In the genomic region with DNA sequence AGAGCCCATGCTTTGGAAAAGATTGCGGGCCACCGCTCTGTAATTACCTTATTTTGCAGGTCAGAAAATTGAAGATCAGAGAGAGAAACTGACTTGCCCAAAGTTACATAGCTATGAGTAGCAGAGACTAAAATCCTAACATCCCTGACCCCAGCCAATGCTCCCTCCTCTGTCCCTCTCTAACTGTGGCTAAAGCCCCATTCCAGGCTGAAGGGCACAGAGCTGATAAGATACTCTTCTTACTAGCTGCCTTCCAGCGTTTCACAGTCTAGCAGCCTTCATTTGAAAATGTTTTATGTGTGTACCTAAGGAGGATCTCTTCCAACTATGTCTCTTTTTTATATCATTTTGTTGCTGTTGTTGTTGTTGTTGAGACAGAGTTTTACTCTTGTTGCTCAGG, we compare ENCODE assay signal across 26 cellular contexts.
A peak's percentile ranks its signal among the peaks of the same experiment; 100 is the strongest.
DNase-seq lines count a peak whose midpoint lies in the region; ATAC-seq, FAIRE-seq and TF ChIP-seq lines count a peak whose summit lies in the region.
"Had no signal": no experiment of that assay in that cellular context is flagged by ENCODE, and none has a peak within 500 bp of the region (broad histone marks: within the 10 kb centered on the region; RNA-seq: fewer than 3 reads in every experiment).

No MANE protein-coding gene starts in this region.

- H3K4me3 ChIP-seq in heart left ventricle (no peak overlapping the region), right atrium auricular region (no peak overlapping the region), H1 (ENCODE audit: extremely low read depth in 1 of 4, insufficient read depth in 2 of 4, low read depth in 3 of 4, low read length in 4 of 4) (no peak overlapping the region), trophoblast cell (ENCODE audit: low read depth, low read length) (no peak overlapping the region)
- H3K4me3 ChIP-seq: A549; BLaER1 treated with 17β-estradiol and CSF1 and Interleukin-3, amounts not matched to agents 10 nM and 100 nM; GM12878 had no signal

- no peak overlapping the region for H3K56ac ChIP-seq in H1 (replicated peaks; ENCODE audit: insufficient read length, low read depth, low read length)

- no peak for FAIRE-seq in H1 (lab: Jason Lieb, UNC)
- FAIRE-seq: A549, GM12878, GM12892, GM19239 had no signal

- no peak for TF ChIP-seq CTCF in heart left ventricle (IDR thresholded peaks at IDR 0.05)
- no peak for TF ChIP-seq CTCF in right atrium auricular region (IDR thresholded peaks at IDR 0.05)
- TF ChIP-seq CTCF in H1 (IDR thresholded peaks at IDR 0.05; ENCODE audit: control extremely low read depth in 1 of 3, insufficient read depth in 1 of 3, low read depth in 1 of 3, low read length in 3 of 3), result no peak

- no peaks in the 10 kb centered on the region for H3K23me2 ChIP-seq in H1 (ENCODE audit: low read depth, low read length)

- no peak overlapping the region for H2BK120ac ChIP-seq in H1 (replicated peaks; ENCODE audit: low read depth, low read length)
- no peak overlapping the region for H2BK120ac ChIP-seq in trophoblast cell (ENCODE audit: insufficient read depth, low read length, poor library complexity)

- H2BK5ac ChIP-seq in H1 (ENCODE audit: low read depth, low read length) (no peak overlapping the region), trophoblast cell (ENCODE audit: low read depth, low read length, poor library complexity) (no peak overlapping the region)

- no peak overlapping the region for H2BK12ac ChIP-seq in H1 (ENCODE audit: low read depth, low read length)
- H2BK12ac ChIP-seq in trophoblast cell (ENCODE audit: low read length), result no peak overlapping the region

- H3K9me3 ChIP-seq in heart left ventricle (no peaks in the 10 kb centered on the region), right atrium auricular region (no peaks in the 10 kb centered on the region), H1 (ENCODE audit: insufficient read depth in 2 of 2, low read depth in 1 of 2, low read length in 1 of 2) (no peaks in the 10 kb centered on the region), trophoblast cell (ENCODE audit: insufficient read depth, low read depth, low read length) (peaks cover 2% of the 10 kb centered on the region)
- H3K9me3 ChIP-seq: A549; BLaER1 treated with 17β-estradiol and CSF1 and Interleukin-3, amounts not matched to agents 10 nM and 100 nM had no signal

- no peak overlapping the region for H3K9ac ChIP-seq in H1 (replicated peaks in 1 of 4; ENCODE audit: extremely low read depth in 1 of 4, low read depth in 3 of 4, low read length in 3 of 4)
- H3K9ac ChIP-seq in trophoblast cell (ENCODE audit: low read length), result no peak overlapping the region
- H3K9ac ChIP-seq: BLaER1 treated with 17β-estradiol and CSF1 and Interleukin-3, amounts not matched to agents 10 nM and 100 nM had no signal

- H3K4me2 ChIP-seq in H1 (ENCODE audit: insufficient read depth in 1 of 2, low read depth in 2 of 2, low read length in 2 of 2) (no peak overlapping the region), trophoblast cell (ENCODE audit: low read length) (no peak overlapping the region)
- H3K4me2 ChIP-seq: A549; BLaER1 treated with 17β-estradiol and CSF1 and Interleukin-3, amounts not matched to agents 10 nM and 100 nM had no signal

- CTCF ChIA-PET in H1 (lab: Charles Lee; ENCODE audit: partially characterized antibody), result no interaction called here

- H3K18ac ChIP-seq in H1 (ENCODE audit: extremely low read depth, low read length), result no peak overlapping the region
- no peak overlapping the region for H3K18ac ChIP-seq in trophoblast cell (ENCODE audit: low read length)

- H3K4me1 ChIP-seq in heart left ventricle, result no peaks in the 10 kb centered on the region
- no peaks in the 10 kb centered on the region for H3K4me1 ChIP-seq in right atrium auricular region
- no peaks in the 10 kb centered on the region for H3K4me1 ChIP-seq in H1 (replicated peaks in 1 of 4; ENCODE audit: control insufficient read depth in 3 of 4, insufficient read depth in 4 of 4, low read length in 3 of 4)
- peaks cover 0 to 2% of the 10 kb centered on the region in 2 experiments for H3K4me1 ChIP-seq in trophoblast cell (ENCODE audit: control insufficient read depth in 1 of 2, insufficient read depth in 2 of 2, low read length in 2 of 2)
- H3K4me1 ChIP-seq: A549; BLaER1 treated with 17β-estradiol and CSF1 and Interleukin-3, amounts not matched to agents 10 nM and 100 nM had no signal

- intact Hi-C loops in Right ventricle myocardium inferior (cut with DNase I) (no loop called here), left cardiac atrium (cut with DNase I) (no loop called here), heart left ventricle (cut with DNase I) (no loop called here)

- no peak overlapping the region for H2BK15ac ChIP-seq in H1 (ENCODE audit: low read length)

- H3K79me1 ChIP-seq in H1 (ENCODE audit: low read depth, low read length), result no peaks in the 10 kb centered on the region
- H3K79me1 ChIP-seq in trophoblast cell (ENCODE audit: low read length), result no peaks in the 10 kb centered on the region

- H4K91ac ChIP-seq in H1 (replicated peaks; ENCODE audit: insufficient read length, low read length) (no peak overlapping the region), trophoblast cell (ENCODE audit: low read depth, low read length) (no peak overlapping the region)

- POLR2A ChIA-PET in H1 (lab: Charles Lee; ENCODE audit: partially characterized antibody), result no interaction called here

- H3K36me3 ChIP-seq in heart left ventricle (no peaks in the 10 kb centered on the region), right atrium auricular region (no peaks in the 10 kb centered on the region), H1 (ENCODE audit: control insufficient read depth in 2 of 4, insufficient read depth in 4 of 4, low read length in 3 of 4) (no peaks in the 10 kb centered on the region), trophoblast cell (ENCODE audit: control insufficient read depth in 1 of 2, insufficient read depth in 2 of 2, low read length in 2 of 2) (no peaks in the 10 kb centered on the region)
- H3K36me3 ChIP-seq: BLaER1 treated with 17β-estradiol and CSF1 and Interleukin-3, amounts not matched to agents 10 nM and 100 nM had no signal

- no peaks in the 10 kb centered on the region for H4K20me1 ChIP-seq in H1 (replicated peaks in 1 of 2; ENCODE audit: control insufficient read depth in 1 of 2, insufficient read depth in 2 of 2, low read length in 2 of 2)
- H4K20me1 ChIP-seq: BLaER1 treated with 17β-estradiol and CSF1 and Interleukin-3, amounts not matched to agents 10 nM and 100 nM had no signal

- TF ChIP-seq RAD21 in H1 (IDR thresholded peaks at IDR 0.05 in 1 of 2, conservative IDR thresholded peaks at IDR 0.05 in 1 of 2; ENCODE audit: low read depth in 2 of 2, low read length in 2 of 2), result no peak

- H3K27me3 ChIP-seq in heart left ventricle (no peaks in the 10 kb centered on the region), right atrium auricular region (no peaks in the 10 kb centered on the region), H1 (replicated peaks in 1 of 4; ENCODE audit: control insufficient read depth in 3 of 4, extremely low read depth in 1 of 4, insufficient read depth in 3 of 4, low read length in 3 of 4) (no peaks in the 10 kb centered on the region), trophoblast cell (ENCODE audit: insufficient read depth, low read length) (no peaks in the 10 kb centered on the region)
- H3K27me3 ChIP-seq: BLaER1 treated with 17β-estradiol and CSF1 and Interleukin-3, amounts not matched to agents 10 nM and 100 nM had no signal

- DNase-seq in Right ventricle myocardium inferior (ENCODE audit: missing footprints) (no peak), left cardiac atrium (no peak), heart left ventricle (no peak), right atrium auricular region (ENCODE audit: low spot score) (no peak), H1 (ENCODE audit: low read depth in 1 of 2, low spot score in 2 of 2) (no peak), trophoblast cell (peak; percentile 9 to 30)
- DNase-seq: AML-193; CD4-positive, alpha-beta memory T cell; CD4-positive, CD25-positive, alpha-beta regulatory T cell; CD8-positive, alpha-beta memory T cell; COR-L47; DMS 273 treated with DMSO at 0.1 percent for 48 hours; DMS153; DMS53; DMS79; DND-41; EL; GDM1 had no signal

- no peak for TF ChIP-seq POLR2A in heart left ventricle (IDR thresholded peaks at IDR 0.05)
- TF ChIP-seq POLR2A in H1 (IDR thresholded peaks at IDR 0.05; ENCODE audit: control extremely low read depth in 1 of 2, low read depth in 2 of 2, low read length in 2 of 2), result no peak
- no peak for TF ChIP-seq POLR2A in GM18505 (IDR thresholded peaks at IDR 0.05; ENCODE audit: borderline replicate concordance, extremely low read depth, insufficient read depth, insufficient read length)

- no peak overlapping the region for H4K5ac ChIP-seq in H1 (ENCODE audit: insufficient read length, low read depth, low read length)

- H2AK5ac ChIP-seq in H1 (ENCODE audit: low read depth, low read length), result no peak overlapping the region
- no peak overlapping the region for H2AK5ac ChIP-seq in trophoblast cell (ENCODE audit: low read length)

- no peak overlapping the region for H3K27ac ChIP-seq in heart left ventricle
- no peak overlapping the region for H3K27ac ChIP-seq in right atrium auricular region
- H3K27ac ChIP-seq in H1 (ENCODE audit: low read depth, low read length), result no peak overlapping the region
- no peak overlapping the region for H3K27ac ChIP-seq in trophoblast cell (ENCODE audit: low read depth, low read length)
- H3K27ac ChIP-seq: 22Rv1; A549; BLaER1 treated with 17β-estradiol and CSF1 and Interleukin-3, amounts not matched to agents 10 nM and 100 nM; C4-2B had no signal

- TF ChIP-seq EP300 in H1 (IDR thresholded peaks at IDR 0.05; ENCODE audit: borderline replicate concordance in 1 of 2, low read depth in 2 of 2, low read length in 2 of 2), result no peak

- H4K8ac ChIP-seq in H1 (ENCODE audit: extremely low read depth, insufficient read depth, low read length) (no peak overlapping the region), trophoblast cell (ENCODE audit: low read depth, low read length) (no peak overlapping the region)

- no peaks in the 10 kb centered on the region for H3K79me2 ChIP-seq in H1 (ENCODE audit: control insufficient read depth in 1 of 2, insufficient read depth in 2 of 2, low read length in 2 of 2)
- H3K79me2 ChIP-seq in trophoblast cell (ENCODE audit: control insufficient read depth, insufficient read depth, low read length, poor library complexity), result no peaks in the 10 kb centered on the region

- H3K23ac ChIP-seq in H1 (ENCODE audit: insufficient read length) (no peak overlapping the region), trophoblast cell (ENCODE audit: low read length) (no peak overlapping the region)

- H4K12ac ChIP-seq in trophoblast cell (ENCODE audit: low read depth, low read length), result no peak overlapping the region

- H3K4ac ChIP-seq in H1 (replicated peaks; ENCODE audit: insufficient read length, low read depth, low read length), result no peak overlapping the region
- no peak overlapping the region for H3K4ac ChIP-seq in trophoblast cell (ENCODE audit: low read depth, low read length)

- H2AFZ ChIP-seq in H1 (ENCODE audit: low read length) (peak overlapping the region; percentile 44; the same call in 1 of the 2 replicates), trophoblast cell (ENCODE audit: insufficient read depth, low read length, poor library complexity) (no peak overlapping the region)

- WGBS in heart left ventricle, 4 donors, result 70 to 74% (median 70%) methylated on average over 3 of the region's 3 CpGs
- WGBS in H1 (ENCODE audit: extremely low coverage in 1 of 2, insufficient coverage in 1 of 2, insufficient read length in 1 of 2, insufficient replicate concordance in 2 of 2, low coverage in 1 of 2, low lambda C conversion rate in 2 of 2, missing lambda C conversion rate in 1 of 2), 2 experiments, result 93% methylated on average over 3 of the region's 3 CpGs; no CpG with 5 or more reads in 1 of the 2 experiments
- no CpG with 5 or more reads among the region's 3 CpGs for WGBS in trophoblast cell (ENCODE audit: extremely low coverage, insufficient coverage, insufficient read length)

- ATAC-seq in Right ventricle myocardium inferior, result peak; percentile 42
- no peak for ATAC-seq in left cardiac atrium
- peak in 3 of 4 donors; percentile 45 to 75 (median 69) for ATAC-seq in heart left ventricle
- ATAC-seq in GM18505 (IDR thresholded peaks at IDR 0.05; ENCODE audit: unreplicated experiment), result no peak
- ATAC-seq: A549, GM12878 had no signal

- H3K14ac ChIP-seq in H1 (ENCODE audit: insufficient read length) (no peak overlapping the region), trophoblast cell (ENCODE audit: low read length) (no peak overlapping the region)

- H2BK20ac ChIP-seq in H1 (ENCODE audit: low read length), result no peak overlapping the region

Comparison
In these comparisons a context has a peak if more than half of its experiments do, and no peak if none do; other contexts are left out.
1. ATAC-seq: peak in Right ventricle myocardium inferior (single experiment) and heart left ventricle (3 of 4); none in left cardiac atrium (0 of 2) and GM18505 (single experiment).
2. DNase-seq: peak in trophoblast cell (2 of 2); none in Right ventricle myocardium inferior (single experiment), left cardiac atrium (single experiment), heart left ventricle (0 of 5), right atrium auricular region (single experiment) and H1 (0 of 2).